In the genomic region with DNA sequence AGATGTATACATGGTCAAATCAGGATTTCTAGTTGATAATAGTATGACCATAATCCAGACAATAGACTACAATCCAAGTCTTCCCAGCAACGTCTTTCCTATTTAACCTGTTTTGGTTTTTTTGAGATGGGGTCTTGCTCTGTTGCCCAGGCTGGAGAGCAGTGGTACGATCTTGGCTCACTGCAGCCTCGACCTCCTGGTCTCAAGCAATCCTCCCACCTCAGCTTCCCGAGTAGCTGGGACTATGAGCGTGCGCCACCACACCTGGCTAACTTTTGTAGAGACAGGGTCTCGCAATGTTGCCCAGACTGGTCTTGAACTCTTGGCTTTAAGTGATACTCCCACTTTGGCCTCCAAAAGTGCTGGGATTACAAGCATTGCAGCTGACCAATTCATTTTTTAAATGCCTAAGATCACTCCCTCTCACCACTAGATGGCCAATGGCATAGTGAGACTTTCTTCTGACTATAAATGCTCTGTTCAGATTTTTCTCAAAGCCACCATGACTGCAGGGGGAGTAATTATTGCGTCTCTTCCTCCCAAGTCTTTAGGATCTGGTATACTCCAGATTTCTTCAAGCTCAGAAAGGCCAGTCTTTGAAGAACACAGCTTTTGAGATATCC, we compare ENCODE assay signal across 10 cellular contexts. TPM values are rescaled to one million over a fixed set of nuclear protein-coding genes. Genes with fewer than 3 reads are reported as not detected.
A peak's percentile ranks its signal among the peaks of the same experiment; 100 is the strongest.
DNase-seq lines count a peak whose midpoint lies in the region; ATAC-seq and TF ChIP-seq lines count a peak whose summit lies in the region.
"Had no signal": no experiment of that assay in that cellular context is flagged by ENCODE, and none has a peak within 500 bp of the region (broad histone marks: within the 10 kb centered on the region; RNA-seq: fewer than 3 reads in every experiment).

No MANE protein-coding gene starts in this region.

- H3K4me1 Mint-ChIP-seq in endothelial cell (ENCODE audit: unreplicated experiment): peaks cover 10% of the 10 kb centered on the region
- H3K4me1 Mint-ChIP-seq in naive thymus-derived CD8-positive, alpha-beta T cell: peaks cover 3 to 6% (median 3%) of the 10 kb centered on the region in 4 donors

- TF ChIP-seq EP300 in upper lobe of left lung (IDR thresholded peaks at IDR 0.05): no peak

- no peak for ATAC-seq in psoas muscle
- no peak for ATAC-seq in upper lobe of left lung (ENCODE audit: low FRiP score in 2 of 2)
- ATAC-seq in naive thymus-derived CD8-positive, alpha-beta T cell: no peak

- TF ChIP-seq POLR2A in NB4 (IDR thresholded peaks at IDR 0.05; ENCODE audit: extremely low read depth, insufficient read length): no peak
- no peak for TF ChIP-seq POLR2A in upper lobe of left lung (IDR thresholded peaks at IDR 0.05)

- H3K27me3 Mint-ChIP-seq in endothelial cell (ENCODE audit: unreplicated experiment): peaks cover 4% of the 10 kb centered on the region
- H3K27me3 Mint-ChIP-seq in naive thymus-derived CD8-positive, alpha-beta T cell: no peaks in the 10 kb centered on the region
- H3K27me3 Mint-ChIP-seq: activated T-cell treated with anti-CD3 and anti-CD28 coated beads, Interleukin-2, amount 50 U/mL, for 24 hours had no signal

- POLR2A ChIA-PET in naive thymus-derived CD8-positive, alpha-beta T cell (lab: Charles Lee): no interaction called here

- DNase-seq in DMS53 (lab: John Stamatoyannopoulos, UW) (peak; percentile 14), DMS53 treated with DMSO at 0.1 percent for 48 hours (lab: John Stamatoyannopoulos, UW; ENCODE audit: unreplicated experiment) (no peak), NB4 (ENCODE audit: low read depth) (peak; percentile 44), endothelial cell (ENCODE audit: low spot score) (no peak), psoas muscle (no peak), C1 segment of cervical spinal cord (lab: John Stamatoyannopoulos, UW) (no peak), upper lobe of left lung (no peak)
- DNase-seq in naive thymus-derived CD8-positive, alpha-beta T cell: no peak
- DNase-seq: activated T-cell treated with anti-CD3 and anti-CD28 coated beads, Interleukin-2, amount 50 U/mL, for 24 hours; stimulated activated CD4-positive, alpha-beta T cell treated with anti-CD3 and anti-CD28 coated beads, Interleukin-4, amount 100 ng/mL, for 4 hours had no signal

- 95 to 96% (median 95%) methylated on average over 8 of the region's 8 CpGs for WGBS in psoas muscle, 3 donors
- WGBS in upper lobe of left lung, 2 donors: 98 to 99% methylated on average over 5 to 8 of the region's 8 CpGs

- no peaks in the 10 kb centered on the region for H3K9me3 Mint-ChIP-seq in endothelial cell (ENCODE audit: unreplicated experiment)
- no peaks in the 10 kb centered on the region for H3K9me3 Mint-ChIP-seq in naive thymus-derived CD8-positive, alpha-beta T cell
- H3K9me3 Mint-ChIP-seq: activated T-cell treated with anti-CD3 and anti-CD28 coated beads, Interleukin-2, amount 50 U/mL, for 24 hours had no signal

- intact Hi-C loops in psoas muscle (cut with DNase I): no loop called here

- no peak overlapping the region for H3K4me3 Mint-ChIP-seq in endothelial cell (ENCODE audit: unreplicated experiment)
- no peak overlapping the region for H3K4me3 Mint-ChIP-seq in naive thymus-derived CD8-positive, alpha-beta T cell
- H3K4me3 Mint-ChIP-seq: activated T-cell treated with anti-CD3 and anti-CD28 coated beads, Interleukin-2, amount 50 U/mL, for 24 hours had no signal

- H3K36me3 ChIP-seq in psoas muscle (ENCODE audit: insufficient read depth in 1 of 2, low read depth in 1 of 2): peaks cover 0 to 19% of the 10 kb centered on the region in 2 donors
- H3K36me3 ChIP-seq in upper lobe of left lung: peaks cover 0 to 5% (median 0%) of the 10 kb centered on the region in 4 donors

- peaks cover under 1% of the 10 kb centered on the region for H3K36me3 Mint-ChIP-seq in endothelial cell (ENCODE audit: low read depth, unreplicated experiment)
- no peaks in the 10 kb centered on the region for H3K36me3 Mint-ChIP-seq in naive thymus-derived CD8-positive, alpha-beta T cell

- no peak overlapping the region for H3K27ac Mint-ChIP-seq in endothelial cell (ENCODE audit: unreplicated experiment)
- no peak overlapping the region for H3K27ac Mint-ChIP-seq in naive thymus-derived CD8-positive, alpha-beta T cell
- H3K27ac Mint-ChIP-seq: activated T-cell treated with anti-CD3 and anti-CD28 coated beads, Interleukin-2, amount 50 U/mL, for 24 hours had no signal

- H3K27me3 ChIP-seq in psoas muscle (ENCODE audit: insufficient read depth in 3 of 3, low read length in 2 of 3) (no peaks in the 10 kb centered on the region), upper lobe of left lung (no peaks in the 10 kb centered on the region)

- TF ChIP-seq CTCF in NB4 (IDR thresholded peaks at IDR 0.05; ENCODE audit: low read depth, low read length): peak; percentile 40
- peak; percentile 52 for TF ChIP-seq CTCF in endothelial cell (IDR thresholded peaks at IDR 0.05; ENCODE audit: unreplicated experiment)
- TF ChIP-seq CTCF in psoas muscle (IDR thresholded peaks at IDR 0.05): peak; percentile 30
- peak in 3 of 6 experiments; percentile 13 to 24 (median 16) for TF ChIP-seq CTCF in upper lobe of left lung (IDR thresholded peaks at IDR 0.05)

- H3K27ac ChIP-seq in psoas muscle: no peak overlapping the region
- no peak overlapping the region for H3K27ac ChIP-seq in upper lobe of left lung

- H3K4me3 ChIP-seq in NB4 (ENCODE audit: low read depth, low read length): no peak overlapping the region
- no peak overlapping the region for H3K4me3 ChIP-seq in psoas muscle
- no peak overlapping the region for H3K4me3 ChIP-seq in upper lobe of left lung

- peaks cover 13% of the 10 kb centered on the region for H3K4me1 ChIP-seq in psoas muscle
- no peaks in the 10 kb centered on the region for H3K4me1 ChIP-seq in upper lobe of left lung

- H3K9me3 ChIP-seq in psoas muscle (no peaks in the 10 kb centered on the region), upper lobe of left lung (no peaks in the 10 kb centered on the region)

RNA-seq across cellular contexts. Expression of a gene that starts 47.6 kb away (rescaled TPM):
- total RNA-seq in endothelial cell (ENCODE audit: unreplicated experiment) (57.1 TPM), psoas muscle (10 to 100 TPM; 17.8 to 22.4 (median 19.6) TPM), upper lobe of left lung (10 to 100 TPM; 41.0 to 71.3 (median 46.2) TPM)
- 10 to 100 TPM in 1 of 3 donors, 1 to 10 TPM in 2; 6.4 to 14.6 (median 6.7) TPM for polyA plus RNA-seq in psoas muscle
- 10 to 100 TPM; 16.3 to 20.2 TPM for total RNA-seq in naive thymus-derived CD8-positive, alpha-beta T cell
- polyA plus RNA-seq in naive thymus-derived CD8-positive, alpha-beta T cell: 10 to 100 TPM in 2 of 3 donors, 1 to 10 TPM in 1; 8.0 to 13.1 (median 11.5) TPM

Comparison
In these comparisons a context has a peak if more than half of its experiments do, and no peak if none do; other contexts are left out.
1. DNase-seq: peak in DMS53 (single experiment) and NB4 (single experiment); none in DMS53 treated with DMSO at 0.1 percent for 48 hours (single experiment), endothelial cell (single experiment), psoas muscle (0 of 2), C1 segment of cervical spinal cord (0 of 14), upper lobe of left lung (0 of 2) and naive thymus-derived CD8-positive, alpha-beta T cell (0 of 10).